Comparison of ENCODE assay signal across 2 cellular contexts in the genomic region with DNA sequence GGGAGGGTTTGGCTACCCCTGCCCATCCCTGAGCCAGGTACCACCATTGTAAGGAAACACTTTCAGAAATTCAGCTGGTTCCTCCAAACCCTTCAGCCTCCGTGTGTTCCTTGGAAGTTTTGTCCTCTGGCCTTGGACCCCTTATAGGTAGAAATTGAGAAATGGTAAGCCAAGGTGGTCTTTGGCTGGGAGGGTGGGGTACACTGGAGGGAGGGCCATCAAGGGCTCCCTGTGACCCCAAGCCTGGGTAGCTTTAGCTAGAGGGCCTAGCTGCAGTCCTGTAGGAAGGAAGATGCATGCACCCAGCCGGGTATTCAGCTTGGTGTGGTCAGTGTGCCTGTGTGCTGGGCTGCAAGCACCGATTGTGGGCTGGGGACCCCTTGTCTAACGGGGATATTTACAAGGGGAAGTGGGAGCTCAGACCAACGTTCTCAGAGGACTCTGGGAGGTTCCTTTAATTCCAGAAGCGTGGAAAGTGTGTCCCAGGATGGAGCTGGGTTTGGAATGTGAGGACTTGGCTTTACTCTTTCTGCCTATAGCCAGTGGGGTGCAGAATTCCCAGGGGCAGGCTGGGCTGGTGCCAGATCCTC.
A peak's percentile ranks its signal among the peaks of the same experiment; 100 is the strongest.
TF ChIP-seq lines count a peak whose summit lies in the region.

No MANE protein-coding gene starts in this region.

TF ChIP-seq in PFSK-1, 5 proteins besides CTCF, POLR2A, EP300 and RAD21:
- TF ChIP-seq POLR2AphosphoS5 (IDR thresholded peaks at IDR 0.05; ENCODE audit: low read depth, low read length), result 0 out of 2 replicates have a peak, but pooled peaks have one; percentile 3
- TF ChIP-seq, protein P1, sequence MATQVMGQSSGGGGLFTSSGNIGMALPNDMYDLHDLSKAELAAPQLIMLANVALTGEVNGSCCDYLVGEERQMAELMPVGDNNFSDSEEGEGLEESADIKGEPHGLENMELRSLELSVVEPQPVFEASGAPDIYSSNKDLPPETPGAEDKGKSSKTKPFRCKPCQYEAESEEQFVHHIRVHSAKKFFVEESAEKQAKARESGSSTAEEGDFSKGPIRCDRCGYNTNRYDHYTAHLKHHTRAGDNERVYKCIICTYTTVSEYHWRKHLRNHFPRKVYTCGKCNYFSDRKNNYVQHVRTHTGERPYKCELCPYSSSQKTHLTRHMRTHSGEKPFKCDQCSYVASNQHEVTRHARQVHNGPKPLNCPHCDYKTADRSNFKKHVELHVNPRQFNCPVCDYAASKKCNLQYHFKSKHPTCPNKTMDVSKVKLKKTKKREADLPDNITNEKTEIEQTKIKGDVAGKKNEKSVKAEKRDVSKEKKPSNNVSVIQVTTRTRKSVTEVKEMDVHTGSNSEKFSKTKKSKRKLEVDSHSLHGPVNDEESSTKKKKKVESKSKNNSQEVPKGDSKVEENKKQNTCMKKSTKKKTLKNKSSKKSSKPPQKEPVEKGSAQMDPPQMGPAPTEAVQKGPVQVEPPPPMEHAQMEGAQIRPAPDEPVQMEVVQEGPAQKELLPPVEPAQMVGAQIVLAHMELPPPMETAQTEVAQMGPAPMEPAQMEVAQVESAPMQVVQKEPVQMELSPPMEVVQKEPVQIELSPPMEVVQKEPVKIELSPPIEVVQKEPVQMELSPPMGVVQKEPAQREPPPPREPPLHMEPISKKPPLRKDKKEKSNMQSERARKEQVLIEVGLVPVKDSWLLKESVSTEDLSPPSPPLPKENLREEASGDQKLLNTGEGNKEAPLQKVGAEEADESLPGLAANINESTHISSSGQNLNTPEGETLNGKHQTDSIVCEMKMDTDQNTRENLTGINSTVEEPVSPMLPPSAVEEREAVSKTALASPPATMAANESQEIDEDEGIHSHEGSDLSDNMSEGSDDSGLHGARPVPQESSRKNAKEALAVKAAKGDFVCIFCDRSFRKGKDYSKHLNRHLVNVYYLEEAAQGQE (IDR thresholded peaks at IDR 0.05; ENCODE audit: insufficient read depth in 1 of 2, low read depth in 2 of 2, low read length in 2 of 2), result no peak
TF ChIP-seq in PFSK-1: peak in this region for 1.

TF ChIP-seq in GM12878, 131 proteins besides CTCF, POLR2A, EP300 and RAD21:
- TF ChIP-seq, protein P2, sequence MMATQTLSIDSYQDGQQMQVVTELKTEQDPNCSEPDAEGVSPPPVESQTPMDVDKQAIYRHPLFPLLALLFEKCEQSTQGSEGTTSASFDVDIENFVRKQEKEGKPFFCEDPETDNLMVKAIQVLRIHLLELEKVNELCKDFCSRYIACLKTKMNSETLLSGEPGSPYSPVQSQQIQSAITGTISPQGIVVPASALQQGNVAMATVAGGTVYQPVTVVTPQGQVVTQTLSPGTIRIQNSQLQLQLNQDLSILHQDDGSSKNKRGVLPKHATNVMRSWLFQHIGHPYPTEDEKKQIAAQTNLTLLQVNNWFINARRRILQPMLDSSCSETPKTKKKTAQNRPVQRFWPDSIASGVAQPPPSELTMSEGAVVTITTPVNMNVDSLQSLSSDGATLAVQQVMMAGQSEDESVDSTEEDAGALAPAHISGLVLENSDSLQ (IDR thresholded peaks at IDR 0.05), result no peak
- no peak for TF ChIP-seq EZH2 (IDR thresholded peaks at IDR 0.05; ENCODE audit: borderline replicate concordance, control insufficient read depth, low read depth, low read length)
- no peak for TF ChIP-seq NRF1 (conservative IDR thresholded peaks at IDR 0.05; ENCODE audit: low read depth, low read length)
- TF ChIP-seq NFXL1 (IDR thresholded peaks at IDR 0.05; ENCODE audit: borderline replicate concordance), result no peak
- no peak for TF ChIP-seq RFX5 (IDR thresholded peaks at IDR 0.05; ENCODE audit: low read depth, low read length)
- TF ChIP-seq CHD2 (IDR thresholded peaks at IDR 0.05; ENCODE audit: borderline replicate concordance, low read depth, low read length), result no peak
- TF ChIP-seq RBBP5 (conservative IDR thresholded peaks at IDR 0.05), result no peak
- no peak for TF ChIP-seq STAT1 (conservative IDR thresholded peaks at IDR 0.05)
- no peak for TF ChIP-seq SREBF1 (IDR thresholded peaks at IDR 0.05; ENCODE audit: low read length)
- TF ChIP-seq SMAD5 (IDR thresholded peaks at IDR 0.05; ENCODE audit: low read depth), result no peak
- TF ChIP-seq RCOR1 (conservative IDR thresholded peaks at IDR 0.05; ENCODE audit: low read depth, low read length), result no peak
- no peak for TF ChIP-seq IKZF2 (IDR thresholded peaks at IDR 0.05)
- TF ChIP-seq ZNF24 (IDR thresholded peaks at IDR 0.05), result no peak
- TF ChIP-seq DPF2 (IDR thresholded peaks at IDR 0.05), result no peak
- TF ChIP-seq MTA2 (IDR thresholded peaks at IDR 0.05; ENCODE audit: low read depth), result no peak
